9 cellular contexts compared by ENCODE assay signal in the genomic region with DNA sequence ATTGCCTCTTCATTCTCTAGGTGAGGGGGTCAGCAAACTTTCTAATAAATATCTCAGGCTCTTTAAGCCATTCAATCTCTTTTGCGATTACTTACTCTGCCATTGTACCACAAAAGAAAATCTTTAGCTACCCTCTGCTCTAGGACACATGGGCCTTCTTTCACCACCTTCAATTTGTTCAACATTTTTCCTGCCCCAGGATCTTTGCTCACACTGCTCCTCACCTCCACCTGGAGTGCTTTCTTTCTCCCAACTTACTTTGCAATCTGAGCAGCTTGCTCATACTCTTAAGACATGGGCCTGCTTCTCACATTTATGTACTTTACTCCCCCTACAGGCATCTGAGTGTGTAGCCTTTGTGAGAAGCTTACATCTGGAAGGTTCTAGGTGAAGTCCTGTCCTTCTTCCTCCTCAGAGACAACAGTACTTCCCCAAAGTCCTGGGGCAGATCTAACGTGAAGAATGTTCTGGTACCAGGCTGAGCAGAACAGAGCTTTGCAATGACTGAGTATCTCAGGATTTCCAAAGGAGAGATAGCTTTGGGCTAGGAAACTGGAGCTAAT. TPM values are rescaled to one million over a fixed set of nuclear protein-coding genes. Genes with fewer than 3 reads are reported as not detected.
DNase-seq lines count a peak whose midpoint lies in the region; ATAC-seq and TF ChIP-seq lines count a peak whose summit lies in the region.
"Had no signal": no experiment of that assay in that cellular context is flagged by ENCODE, and none has a peak within 500 bp of the region (broad histone marks: within the 10 kb centered on the region; RNA-seq: fewer than 3 reads in every experiment).

No MANE protein-coding gene starts in this region.

- H3K27ac Mint-ChIP-seq in Caco-2 (ENCODE audit: unreplicated experiment) = no peak overlapping the region
- no peak overlapping the region for H3K27ac Mint-ChIP-seq in stimulated activated effector memory CD8-positive, alpha-beta T cell treated with anti-CD3 and anti-CD28 coated beads, Interleukin-12 subunit alpha, Interleukin-12 subunit beta, amount 100 ng/mL, for 72 hours

- CTCF ChIA-PET in Caco-2 (lab: Charles Lee) = interaction anchor here (0.9 to 1.3 kb wide), 2 partner anchors 134 to 257 kb away, joined by 3 to 12 read pairs; no protein-coding TSS in a partner anchor
- CTCF ChIA-PET in RWPE1 (lab: Yijun Ruan, JAX) = interaction anchor here (0.6 to 1.0 kb wide), 3 partner anchors 201 to 740 kb away, joined by 3 to 6 read pairs (median 5); no protein-coding TSS in a partner anchor

- no peak overlapping the region for H3K4me3 Mint-ChIP-seq in Caco-2 (ENCODE audit: unreplicated experiment)
- no peak overlapping the region for H3K4me3 Mint-ChIP-seq in stimulated activated effector memory CD8-positive, alpha-beta T cell treated with anti-CD3 and anti-CD28 coated beads, Interleukin-12 subunit alpha, Interleukin-12 subunit beta, amount 100 ng/mL, for 72 hours

- H3K27me3 Mint-ChIP-seq in Caco-2 (ENCODE audit: insufficient read depth, unreplicated experiment) = no peaks in the 10 kb centered on the region

- intact Hi-C loops in Caco-2 (cut with micrococcal nuclease; ENCODE audit: unreplicated experiment) = loop anchor here (2.0 kb wide), 2 partner anchors 55 to 259 kb away; partner anchors contain the start of gene PRDM5

- H3K4me1 ChIP-seq in Caco-2 = no peaks in the 10 kb centered on the region

- TF ChIP-seq CTCF in Caco-2 (IDR thresholded peaks at IDR 0.05; ENCODE audit: insufficient read depth in 1 of 2, low read depth in 1 of 2, low read length in 1 of 2, severe bottlenecking in 1 of 2, unreplicated experiment in 1 of 2) (peak; percentile 45 to 62), RWPE1 (conservative IDR thresholded peaks at IDR 0.05; ENCODE audit: low read depth) (peak; percentile 44)

- H3K9me3 ChIP-seq in Caco-2 = no peaks in the 10 kb centered on the region

- POLR2A ChIA-PET in Caco-2 (lab: Charles Lee) (no interaction called here), RWPE1 (lab: Yijun Ruan, JAX; ENCODE audit: low non-redundant PET) (no interaction called here)

- DNase-seq in Caco-2 (peak; percentile 39 to 46), RWPE1 (ENCODE audit: low spot score) (peak; percentile 29), fibroblast of peridontal ligament (ENCODE audit: extremely low read depth) (peak; percentile 76), NCI-H187 (lab: John Stamatoyannopoulos, UW) (no peak)
- no peak for DNase-seq in stimulated activated effector memory CD8-positive, alpha-beta T cell treated with anti-CD3 and anti-CD28 coated beads, Interleukin-12 subunit alpha, Interleukin-12 subunit beta, amount 100 ng/mL, for 72 hours (ENCODE audit: low spot score in 2 of 2)
- DNase-seq in stimulated activated CD4-positive, alpha-beta T cell treated with anti-CD3 and anti-CD28 coated beads, Interleukin-12 subunit alpha, Interleukin-12 subunit beta, amount 100 ng/mL, for 4 hours = no peak

- ATAC-seq in GM18907 (IDR thresholded peaks at IDR 0.05; ENCODE audit: unreplicated experiment) (peak; percentile 88), HG03103 (IDR thresholded peaks at IDR 0.05; ENCODE audit: low read depth, unreplicated experiment) (peak; percentile 91)
- ATAC-seq in stimulated activated effector memory CD8-positive, alpha-beta T cell treated with anti-CD3 and anti-CD28 coated beads, Interleukin-12 subunit alpha, Interleukin-12 subunit beta, amount 100 ng/mL, for 72 hours = peak; percentile 69

- no peak overlapping the region for H3K4me3 ChIP-seq in Caco-2 (ENCODE audit: low read depth, low read length)

- no TSS peak for BruUV-seq in Caco-2 (replicated peaks; lab: Mats Ljungman, UMichigan)

- H3K9me3 Mint-ChIP-seq in Caco-2 (ENCODE audit: unreplicated experiment) = no peaks in the 10 kb centered on the region
- H3K9me3 Mint-ChIP-seq in stimulated activated effector memory CD8-positive, alpha-beta T cell treated with anti-CD3 and anti-CD28 coated beads, Interleukin-12 subunit alpha, Interleukin-12 subunit beta, amount 100 ng/mL, for 72 hours = no peaks in the 10 kb centered on the region

- H3K27me3 ChIP-seq in Caco-2 (replicated peaks; ENCODE audit: control insufficient read depth, insufficient read depth, low read length) = no peaks in the 10 kb centered on the region

- H3K4me1 Mint-ChIP-seq in Caco-2 (ENCODE audit: low read depth, unreplicated experiment) = no peaks in the 10 kb centered on the region
- no peaks in the 10 kb centered on the region for H3K4me1 Mint-ChIP-seq in stimulated activated effector memory CD8-positive, alpha-beta T cell treated with anti-CD3 and anti-CD28 coated beads, Interleukin-12 subunit alpha, Interleukin-12 subunit beta, amount 100 ng/mL, for 72 hours

- H3K27ac ChIP-seq in RWPE1 = no peak overlapping the region

- H3K36me3 ChIP-seq in Caco-2 (ENCODE audit: control insufficient read depth, insufficient read depth, low read length) = no peaks in the 10 kb centered on the region

- H3K36me3 Mint-ChIP-seq in Caco-2 (ENCODE audit: insufficient read depth, unreplicated experiment) = no peaks in the 10 kb centered on the region
- H3K36me3 Mint-ChIP-seq in stimulated activated effector memory CD8-positive, alpha-beta T cell treated with anti-CD3 and anti-CD28 coated beads, Interleukin-12 subunit alpha, Interleukin-12 subunit beta, amount 100 ng/mL, for 72 hours = no peaks in the 10 kb centered on the region

RNA-seq across cellular contexts. Expression of gene PRDM5, which starts 55.0 kb away (rescaled TPM):
- 13.0 and 14.3 TPM in 2 replicates for total RNA-seq in Caco-2 (2022)
- total RNA-seq: T-helper 1 cell treated with Interleukin-12 subunit alpha and Interleukin-12 subunit beta and Interleukin-4 antibody, amounts not matched to agents 30 ng/mL and 1 ng/mL, for 36 hours had no signal

Comparison
In these comparisons a context has a peak if more than half of its experiments do, and no peak if none do; other contexts are left out.
1. DNase-seq: peak in Caco-2 (2 of 2), RWPE1 (single experiment) and fibroblast of peridontal ligament (single experiment); none in stimulated activated effector memory CD8-positive, alpha-beta T cell treated with anti-CD3 and anti-CD28 coated beads, Interleukin-12 subunit alpha, Interleukin-12 subunit beta, amount 100 ng/mL, for 72 hours (0 of 2), NCI-H187 (0 of 2) and stimulated activated CD4-positive, alpha-beta T cell treated with anti-CD3 and anti-CD28 coated beads, Interleukin-12 subunit alpha, Interleukin-12 subunit beta, amount 100 ng/mL, for 4 hours (single experiment).
2. Peak in every context shown above with its lines, with median percentiles within 50 percentile points of each other: ATAC-seq.